In genomic region chr11:10808553-10809372, GRCh38 we compare ENCODE assay signal across 1 cellular context.
TF ChIP-seq lines count a peak whose summit lies in the region.

Gene EIF4G2, minus strand, starts transcription at chr11:10808926.

TF ChIP-seq in GM23338, 12 proteins besides CTCF, POLR2A, EP300 and RAD21 (continued from another document):
- TF ChIP-seq ZNF462 (CRISPR knock-in tag; IDR thresholded peaks at IDR 0.05) (no peak), ZNF114 (CRISPR knock-in tag; IDR thresholded peaks at IDR 0.05) (no peak), REST (IDR thresholded peaks at IDR 0.05; ENCODE audit: unreplicated experiment) (no peak), POLR2AphosphoS5 (IDR thresholded peaks at IDR 0.05; ENCODE audit: low read depth) (peak; percentile 99), ZNF331 (CRISPR knock-in tag; IDR thresholded peaks at IDR 0.05; ENCODE audit: low read depth) (no peak)
